In the genomic region with DNA sequence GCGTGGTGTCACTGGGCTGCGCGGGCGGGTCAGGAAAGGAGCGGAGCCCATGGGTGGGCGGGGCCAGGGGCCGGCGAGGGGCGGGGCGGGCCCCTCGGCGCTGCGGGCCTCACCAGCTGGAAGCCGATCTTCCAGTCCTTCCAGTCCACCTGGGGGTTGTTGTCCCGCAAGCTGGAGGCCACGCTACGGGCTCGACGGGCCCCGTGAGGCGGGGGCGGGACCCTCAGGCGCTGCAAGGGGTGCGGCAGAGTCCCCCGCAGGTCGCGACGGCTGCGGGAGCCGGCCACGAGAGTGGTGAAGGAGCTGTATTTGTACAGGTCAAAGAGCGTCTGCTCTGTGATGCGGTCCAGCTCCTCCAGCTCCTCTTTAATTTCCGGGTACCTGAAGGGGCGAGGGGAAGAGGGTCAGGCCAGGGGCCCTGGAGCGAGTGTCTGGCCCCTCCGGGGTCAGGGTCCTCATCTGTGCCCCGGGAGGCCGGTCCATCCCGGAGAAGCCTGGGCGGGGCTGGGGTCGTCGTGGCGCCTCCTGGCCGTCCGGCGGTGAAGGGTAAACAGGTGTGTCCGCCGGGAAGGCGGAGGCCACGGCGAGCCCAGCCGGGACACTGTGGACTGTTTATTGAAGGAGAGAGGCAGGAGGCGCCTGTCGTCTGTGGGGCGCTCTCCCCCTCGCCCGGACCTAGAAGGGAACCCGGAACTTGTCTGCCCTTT, we compare ENCODE assay signal across 8 cellular contexts. TPM values are rescaled to one million over a fixed set of nuclear protein-coding genes. Genes with fewer than 3 reads are reported as not detected.
A peak's percentile ranks its signal among the peaks of the same experiment; 100 is the strongest.
DNase-seq lines count a peak whose midpoint lies in the region; ATAC-seq and TF ChIP-seq lines count a peak whose summit lies in the region.

No MANE protein-coding gene starts in this region.

- no peaks in the 10 kb centered on the region for H3K27me3 ChIP-seq in osteoblast (ENCODE audit: insufficient read depth, low read length)
- H3K27me3 ChIP-seq in transverse colon: no peaks in the 10 kb centered on the region

- H3K4me1 ChIP-seq in osteoblast (ENCODE audit: insufficient read depth, low read length) (peaks cover 10% of the 10 kb centered on the region), transverse colon (peaks cover 10 to 75% (median 48%) of the 10 kb centered on the region in 4 donors)

- no peak for TF ChIP-seq CTCF in fibroblast of pulmonary artery (IDR thresholded peaks at IDR 0.05; ENCODE audit: low read length, missing control alignments)
- TF ChIP-seq CTCF in osteoblast (IDR thresholded peaks at IDR 0.05; ENCODE audit: extremely low read depth, low read depth, low read length): no peak
- TF ChIP-seq CTCF in transverse colon (IDR thresholded peaks at IDR 0.05): no peak

- DNase-seq in OCI-M1 (lab: John Stamatoyannopoulos, UW) (peak; percentile 85), fibroblast of pulmonary artery (ENCODE audit: low read depth) (peak; percentile 64), osteoblast (ENCODE audit: insufficient read length, low spot score, missing footprints) (peak; percentile 99), transverse colon (peak; percentile 89), NCI-H446 (lab: John Stamatoyannopoulos, UW) (no peak)
- DNase-seq in activated T-helper 2 cell treated with anti-CD3 and anti-CD28 coated beads, Interferon-gamma antibody, Interleukin-2, Interleukin-4, amounts not matched to agents 10 μg/mL and 5 μg/mL and 100 μg/mL, durations not matched to agents 14 hours and 24 hours and 36 hours (ENCODE audit: low spot score): peak; percentile 36

- H3K4me3 Mint-ChIP-seq in activated T-helper 2 cell treated with anti-CD3 and anti-CD28 coated beads, Interferon-gamma antibody, Interleukin-2, Interleukin-4, amounts not matched to agents 10 μg/mL and 5 μg/mL and 100 μg/mL, durations not matched to agents 14 hours and 24 hours and 36 hours (ENCODE audit: low read depth): peak overlapping the region; percentile 60

- no peaks in the 10 kb centered on the region for H3K36me3 Mint-ChIP-seq in activated T-helper 2 cell treated with anti-CD3 and anti-CD28 coated beads, Interferon-gamma antibody, Interleukin-2, Interleukin-4, amounts not matched to agents 10 μg/mL and 5 μg/mL and 100 μg/mL, durations not matched to agents 14 hours and 24 hours and 36 hours (ENCODE audit: low read depth)

- in situ Hi-C loops in transverse colon (cut with MboI; ENCODE audit: low pct_ligation_motif_present in 1 of 4, low pct_unique_long_range_greater_than_20kb in 1 of 4, low sequenced_read_pairs in 3 of 4): no loop called here

- WGBS in transverse colon (ENCODE audit: low coverage in 1 of 2), 2 donors: 2% methylated on average over 49 of the region's 59 CpGs; no CpG with 5 or more reads in 1 of the 2 donors

- no peak overlapping the region for H3K27ac Mint-ChIP-seq in activated T-helper 2 cell treated with anti-CD3 and anti-CD28 coated beads, Interferon-gamma antibody, Interleukin-2, Interleukin-4, amounts not matched to agents 10 μg/mL and 5 μg/mL and 100 μg/mL, durations not matched to agents 14 hours and 24 hours and 36 hours

- no peaks in the 10 kb centered on the region for H3K9me3 ChIP-seq in osteoblast (ENCODE audit: low read depth, low read length)
- no peaks in the 10 kb centered on the region for H3K9me3 ChIP-seq in transverse colon

- H3K4me1 Mint-ChIP-seq in activated T-helper 2 cell treated with anti-CD3 and anti-CD28 coated beads, Interferon-gamma antibody, Interleukin-2, Interleukin-4, amounts not matched to agents 10 μg/mL and 5 μg/mL and 100 μg/mL, durations not matched to agents 14 hours and 24 hours and 36 hours (ENCODE audit: low read depth): peaks cover 28% of the 10 kb centered on the region

- peak; percentile 80 for TF ChIP-seq POLR2A in transverse colon (IDR thresholded peaks at IDR 0.05)

- no peak for ATAC-seq in GM19023 (IDR thresholded peaks at IDR 0.05; ENCODE audit: unreplicated experiment)

- H3K36me3 ChIP-seq in osteoblast (ENCODE audit: insufficient read depth, low read length) (no peaks in the 10 kb centered on the region), transverse colon (no peaks in the 10 kb centered on the region)

- no peaks in the 10 kb centered on the region for H3K79me2 ChIP-seq in osteoblast (ENCODE audit: insufficient read depth, low read length)

- peak; percentile 70 for TF ChIP-seq EP300 in transverse colon (IDR thresholded peaks at IDR 0.05; ENCODE audit: low read depth)

- H3K27me3 Mint-ChIP-seq in activated T-helper 2 cell treated with anti-CD3 and anti-CD28 coated beads, Interferon-gamma antibody, Interleukin-2, Interleukin-4, amounts not matched to agents 10 μg/mL and 5 μg/mL and 100 μg/mL, durations not matched to agents 14 hours and 24 hours and 36 hours (ENCODE audit: low read depth): peaks cover 3% of the 10 kb centered on the region

- H3K4me3 ChIP-seq in GM08714 (ENCODE audit: low read length): peak overlapping the region; percentile 46; the same call in 1 of the 2 replicates
- peak overlapping the region; percentile 48 for H3K4me3 ChIP-seq in fibroblast of pulmonary artery (replicated peaks; ENCODE audit: low read depth, low read length)
- peak overlapping the region; percentile 81 for H3K4me3 ChIP-seq in osteoblast (ENCODE audit: insufficient read depth, low read length)
- peak overlapping the region; percentile 41 to 70 (median 55) for H3K4me3 ChIP-seq in transverse colon

- peak overlapping the region; percentile 51 for H3K27ac ChIP-seq in osteoblast (ENCODE audit: low read depth, low read length)
- H3K27ac ChIP-seq in transverse colon: peak overlapping the region; percentile 92 to 99 (median 98)

- H3K4me2 ChIP-seq in osteoblast (ENCODE audit: insufficient read depth, low read length): peak overlapping the region; percentile 89

- H4K20me1 ChIP-seq in osteoblast (ENCODE audit: insufficient read depth, low read length): no peaks in the 10 kb centered on the region

- no peaks in the 10 kb centered on the region for H3K9me3 Mint-ChIP-seq in activated T-helper 2 cell treated with anti-CD3 and anti-CD28 coated beads, Interferon-gamma antibody, Interleukin-2, Interleukin-4, amounts not matched to agents 10 μg/mL and 5 μg/mL and 100 μg/mL, durations not matched to agents 14 hours and 24 hours and 36 hours

- intact Hi-C loops in activated T-helper 2 cell treated with anti-CD3 and anti-CD28 coated beads, Interferon-gamma antibody, Interleukin-2, Interleukin-4, amounts not matched to agents 10 μg/mL and 5 μg/mL and 100 μg/mL, durations not matched to agents 14 hours and 24 hours and 36 hours (cut with micrococcal nuclease): loop anchor here (5.0 kb wide), 1 partner anchor 41 kb away; no protein-coding TSS in a partner anchor
- intact Hi-C loops in transverse colon (cut with DNase I; ENCODE audit: low total_unique reads): no loop called here

- H2AFZ ChIP-seq in osteoblast (ENCODE audit: low read length): peak overlapping the region; percentile 93

RNA-seq across cellular contexts. Expression of a gene that starts 11.9 kb away (rescaled TPM):
- not detected in 2 replicates for total RNA-seq in activated T-helper 2 cell treated with anti-CD3 and anti-CD28 coated beads, Interferon-gamma antibody, Interleukin-2, Interleukin-4, amounts not matched to agents 10 μg/mL and 5 μg/mL and 100 μg/mL, durations not matched to agents 14 hours and 24 hours and 36 hours
- total RNA-seq in osteoblast: under 0.01 and 0.36 TPM in 2 replicates
- total RNA-seq in transverse colon: 100 to 1,000 TPM; 151 to 757 (median 502) TPM

RNA-seq across cellular contexts. Expression of a gene that starts 20.5 kb away (rescaled TPM):
- total RNA-seq in activated T-helper 2 cell treated with anti-CD3 and anti-CD28 coated beads, Interferon-gamma antibody, Interleukin-2, Interleukin-4, amounts not matched to agents 10 μg/mL and 5 μg/mL and 100 μg/mL, durations not matched to agents 14 hours and 24 hours and 36 hours: 0.32 and 0.50 TPM in 2 replicates
- 110 and 121 TPM in 2 replicates for total RNA-seq in osteoblast
- 100 to 1,000 TPM; 148 to 367 (median 208) TPM for total RNA-seq in transverse colon

RNA-seq across cellular contexts. Expression of a gene that starts 21.6 kb away (rescaled TPM):
- 37.6 TPM in 2 replicates for total RNA-seq in activated T-helper 2 cell treated with anti-CD3 and anti-CD28 coated beads, Interferon-gamma antibody, Interleukin-2, Interleukin-4, amounts not matched to agents 10 μg/mL and 5 μg/mL and 100 μg/mL, durations not matched to agents 14 hours and 24 hours and 36 hours
- total RNA-seq in osteoblast (228 and 255 TPM in 2 replicates), transverse colon (100 to 1,000 TPM; 229 to 317 (median 258) TPM)

RNA-seq across cellular contexts. Expression of a gene that starts 53.0 kb away (rescaled TPM):
- not detected in 2 replicates for total RNA-seq in activated T-helper 2 cell treated with anti-CD3 and anti-CD28 coated beads, Interferon-gamma antibody, Interleukin-2, Interleukin-4, amounts not matched to agents 10 μg/mL and 5 μg/mL and 100 μg/mL, durations not matched to agents 14 hours and 24 hours and 36 hours
- not detected in 2 replicates for total RNA-seq in osteoblast
- 100 to 1,000 TPM; 142 to 373 (median 198) TPM for total RNA-seq in transverse colon

Comparison
In these comparisons a context has a peak if more than half of its experiments do, and no peak if none do; other contexts are left out.
1. DNase-seq: peak in OCI-M1 (single experiment), activated T-helper 2 cell treated with anti-CD3 and anti-CD28 coated beads, Interferon-gamma antibody, Interleukin-2, Interleukin-4, amounts not matched to agents 10 μg/mL and 5 μg/mL and 100 μg/mL, durations not matched to agents 14 hours and 24 hours and 36 hours (single experiment), fibroblast of pulmonary artery (single experiment), osteoblast (single experiment) and transverse colon (single experiment); none in NCI-H446 (0 of 2).
2. RNA of a gene that starts 11.9 kb away (total RNA-seq): 151 to 757 TPM in transverse colon; under 0.01 to 0.36 TPM in osteoblast and not detected in activated T-helper 2 cell treated with anti-CD3 and anti-CD28 coated beads, Interferon-gamma antibody, Interleukin-2, Interleukin-4, amounts not matched to agents 10 μg/mL and 5 μg/mL and 100 μg/mL, durations not matched to agents 14 hours and 24 hours and 36 hours; every median in the first group is over 100 times any median in the second.
3. RNA of a gene that starts 20.5 kb away (total RNA-seq): 148 to 367 TPM in transverse colon and 110 to 121 TPM in osteoblast; 0.32 to 0.50 TPM in activated T-helper 2 cell treated with anti-CD3 and anti-CD28 coated beads, Interferon-gamma antibody, Interleukin-2, Interleukin-4, amounts not matched to agents 10 μg/mL and 5 μg/mL and 100 μg/mL, durations not matched to agents 14 hours and 24 hours and 36 hours; every median in the first group is over 10 times any median in the second.
4. Peak in every context shown above with its lines, with median percentiles within 50 percentile points of each other: H3K4me3 ChIP-seq.